In the genomic region with DNA sequence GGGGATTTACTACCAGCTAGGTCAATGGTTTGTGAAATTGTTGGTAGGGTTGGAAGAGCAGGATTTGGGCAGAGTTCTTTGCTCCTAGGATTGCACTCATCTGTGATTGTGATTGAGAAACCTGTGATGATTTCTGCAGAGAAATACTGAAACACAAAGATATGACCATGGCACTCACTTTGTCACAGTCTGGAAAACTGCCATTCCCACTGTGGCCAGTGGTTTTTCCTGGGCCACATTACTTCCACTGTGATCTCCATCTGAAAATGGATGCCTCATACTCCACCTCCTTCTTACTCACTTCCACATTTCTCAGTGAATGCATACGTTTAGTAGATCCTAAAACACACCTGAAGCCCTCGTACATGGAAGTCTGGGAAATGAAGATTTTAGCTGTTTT, we compare ENCODE assay signal across 24 cellular contexts.
"Had no signal": no experiment of that assay in that cellular context is flagged by ENCODE, and none has a peak within 500 bp of the region (broad histone marks: within the 10 kb centered on the region; RNA-seq: fewer than 3 reads in every experiment).

No MANE protein-coding gene starts in this region.

- H3K27me3 ChIP-seq: breast epithelium, SJSA1 had no signal

- H3K27ac ChIP-seq: breast epithelium, SJSA1 had no signal

- H3K4me3 ChIP-seq: breast epithelium, SJSA1 had no signal

- H3K4me1 ChIP-seq: breast epithelium, SJSA1 had no signal

- H3K36me3 ChIP-seq: breast epithelium, SJSA1 had no signal

- ATAC-seq: activated CD8-positive, alpha-beta memory T cell treated with anti-CD3 and anti-CD28 coated beads, Interleukin-2, amount 10 ng/mL, durations not matched to agents 7 days and 5 days; SK-N-SH treated with all-trans-retinoic acid at 6 μM for 48 hours; WTC11 had no signal

- H3K9me3 ChIP-seq: breast epithelium, SJSA1 had no signal

- DNase-seq: activated CD4-positive, alpha-beta T cell treated with anti-CD3 and anti-CD28 coated beads, Interleukin-2, amount 10 ng/mL, durations not matched to agents 24 days and 14 days; activated CD4-positive, alpha-beta T cell treated with anti-CD3 and anti-CD28 coated beads, Interleukin-2, amount 50 U/mL, for 48 hours; activated CD4-positive, CD25-positive, alpha-beta regulatory T cell treated with anti-CD3 and anti-CD28 coated beads, Interleukin-2, amount 50 U/mL, for 72 hours; activated CD8-positive, alpha-beta memory T cell treated with anti-CD3 and anti-CD28 coated beads, Interleukin-2, amount 10 ng/mL, durations not matched to agents 7 days and 5 days; activated effector memory CD4-positive, alpha-beta T cell treated with Interleukin-2 at 50 U/mL for 16 hours; activated naive CD4-positive, alpha-beta T cell; activated T-cell treated with anti-CD3 and anti-CD28 coated beads, Interleukin-2, amount 50 U/mL, for 24 hours; aorta; caudate nucleus; KG1; NCI-H1105 treated with DMSO at 0.1 percent for 48 hours; NCI-H1436 treated with DMSO at 0.1 percent for 48 hours; NCI-H187 treated with DMSO at 0.1 percent for 48 hours; NCI-H2081 treated with DMSO at 0.1 percent for 48 hours; NCI-H446; NCI-H524; NCI-H748 treated with DMSO at 0.1 percent for 48 hours; OCI-M1; SHP77 had no signal

- FAIRE-seq: RCC 7860 had no signal
